ENCODE assay signal across 9 cellular contexts in the genomic region with DNA sequence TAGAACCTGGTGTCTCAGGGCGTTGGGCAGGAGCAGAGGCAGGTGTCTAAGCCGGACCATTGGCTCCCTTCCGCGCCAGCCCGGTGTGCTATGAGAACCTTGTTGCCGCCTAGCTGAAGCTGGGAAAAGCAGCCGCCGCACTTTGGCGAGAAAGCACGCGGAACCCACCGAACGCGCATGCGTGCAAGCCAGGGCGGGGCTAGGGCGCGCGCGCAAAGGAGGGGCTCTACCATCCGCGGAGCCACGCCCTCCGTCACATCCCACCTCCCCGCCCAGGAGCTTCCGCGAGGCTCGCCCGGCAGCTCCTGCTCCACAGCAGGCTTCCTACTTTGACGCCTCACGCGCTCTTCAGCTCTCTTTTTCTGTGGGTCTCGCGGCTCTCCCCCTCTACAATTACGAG. TPM values are rescaled to one million over a fixed set of nuclear protein-coding genes. Genes with fewer than 3 reads are reported as not detected.
DNase-seq lines count a peak whose midpoint lies in the region; ATAC-seq and TF ChIP-seq lines count a peak whose summit lies in the region.
"Had no signal": no experiment of that assay in that cellular context is flagged by ENCODE, and none has a peak within 500 bp of the region (broad histone marks: within the 10 kb centered on the region; RNA-seq: fewer than 3 reads in every experiment).

No MANE protein-coding gene starts in this region.

- POLR2A ChIA-PET in GM10248 (lab: Yijun Ruan, JAX): no interaction called here

- TF ChIP-seq CTCF in GM10248 (IDR thresholded peaks at IDR 0.05; ENCODE audit: control extremely low read depth, extremely low read depth, low read depth, missing control alignments) (no peak), foreskin keratinocyte (conservative IDR thresholded peaks at IDR 0.05) (no peak), CD14-positive monocyte (IDR thresholded peaks at IDR 0.05) (no peak)

- no peak overlapping the region for H3K27ac Mint-ChIP-seq in CD14-positive monocyte

- CTCF ChIA-PET in GM10248 (lab: Yijun Ruan, JAX): interaction anchor here (0.9 kb wide), 1 partner anchor 10 kb away, joined by 3 read pairs; no protein-coding TSS in a partner anchor

- H3K27ac ChIP-seq in foreskin keratinocyte: no peak overlapping the region

- H3K4me1 ChIP-seq in foreskin keratinocyte: no peaks in the 10 kb centered on the region

- intact Hi-C loops in CD14-positive monocyte (cut with micrococcal nuclease): no loop called here
- intact Hi-C loops in sciatic nerve (cut with DNase I): no loop called here

- DNase-seq in GM10248 (ENCODE audit: extremely low spot score): peak; percentile 40
- peak; percentile 19 to 39 for DNase-seq in foreskin keratinocyte
- peak; percentile 14 to 33 for DNase-seq in stimulated activated CD4-positive, alpha-beta T cell treated with anti-CD3 and anti-CD28 coated beads, Interleukin-15, amount 100 ng/mL, for 48 hours (ENCODE audit: low read depth in 2 of 2)
- no peak for DNase-seq in HCEC 1CT
- DNase-seq in NCI-H2029 treated with DMSO at 0.1 percent for 48 hours (lab: John Stamatoyannopoulos, UW): no peak
- no peak for DNase-seq in CD14-positive monocyte (ENCODE audit: low spot score)
- no peak for DNase-seq in sciatic nerve (ENCODE audit: low spot score)
- DNase-seq: NCI-H69 had no signal

- ATAC-seq in SK-N-SH treated with all-trans-retinoic acid at 6 μM for 48 hours (peak; percentile 39), foreskin keratinocyte (peak; percentile 32), sciatic nerve (no peak)

- H3K27me3 Mint-ChIP-seq in CD14-positive monocyte (ENCODE audit: low read depth in 3 of 3): peaks cover 4 to 10% (median 5%) of the 10 kb centered on the region in 3 donors

- H3K36me3 Mint-ChIP-seq in CD14-positive monocyte: no peaks in the 10 kb centered on the region

- peaks cover 8 to 31% (median 21%) of the 10 kb centered on the region in 7 donors for H3K9me3 Mint-ChIP-seq in CD14-positive monocyte

- H3K27me3 ChIP-seq in foreskin keratinocyte: no peaks in the 10 kb centered on the region

- H3K4me3 Mint-ChIP-seq in CD14-positive monocyte: no peak overlapping the region

- no peaks in the 10 kb centered on the region for H3K4me1 Mint-ChIP-seq in CD14-positive monocyte

TF ChIP-seq in SK-N-SH treated with all-trans-retinoic acid at 6 μM for 48 hours, 23 proteins besides CTCF, POLR2A, EP300 and RAD21:
- no peak for TF ChIP-seq OSR1 (CRISPR knock-in tag; IDR thresholded peaks at IDR 0.05)

RNA-seq across cellular contexts. Expression of a gene that starts 51.3 kb away (rescaled TPM):
- total RNA-seq in foreskin keratinocyte: not detected in 2 replicates
- not detected in 2 replicates for polyA plus RNA-seq in foreskin keratinocyte
- polyA plus RNA-seq in CD14-positive monocyte: not detected
- total RNA-seq in sciatic nerve: not detected

RNA-seq across cellular contexts. Expression of a gene that starts 51.9 kb away (rescaled TPM):
- total RNA-seq in foreskin keratinocyte: 17.2 and 17.7 TPM in 2 replicates
- polyA plus RNA-seq in foreskin keratinocyte: 3.0 and 3.8 TPM in 2 replicates
- polyA plus RNA-seq in CD14-positive monocyte: under 1 TPM; 0.55 to 0.99 TPM
- total RNA-seq in sciatic nerve: 26.1 TPM

Comparison
In these comparisons a context has a peak if more than half of its experiments do, and no peak if none do; other contexts are left out.
1. DNase-seq: peak in GM10248 (single experiment), foreskin keratinocyte (2 of 2) and stimulated activated CD4-positive, alpha-beta T cell treated with anti-CD3 and anti-CD28 coated beads, Interleukin-15, amount 100 ng/mL, for 48 hours (2 of 2); none in HCEC 1CT (single experiment), NCI-H2029 treated with DMSO at 0.1 percent for 48 hours (single experiment), CD14-positive monocyte (single experiment) and sciatic nerve (single experiment).